In the genomic region with DNA sequence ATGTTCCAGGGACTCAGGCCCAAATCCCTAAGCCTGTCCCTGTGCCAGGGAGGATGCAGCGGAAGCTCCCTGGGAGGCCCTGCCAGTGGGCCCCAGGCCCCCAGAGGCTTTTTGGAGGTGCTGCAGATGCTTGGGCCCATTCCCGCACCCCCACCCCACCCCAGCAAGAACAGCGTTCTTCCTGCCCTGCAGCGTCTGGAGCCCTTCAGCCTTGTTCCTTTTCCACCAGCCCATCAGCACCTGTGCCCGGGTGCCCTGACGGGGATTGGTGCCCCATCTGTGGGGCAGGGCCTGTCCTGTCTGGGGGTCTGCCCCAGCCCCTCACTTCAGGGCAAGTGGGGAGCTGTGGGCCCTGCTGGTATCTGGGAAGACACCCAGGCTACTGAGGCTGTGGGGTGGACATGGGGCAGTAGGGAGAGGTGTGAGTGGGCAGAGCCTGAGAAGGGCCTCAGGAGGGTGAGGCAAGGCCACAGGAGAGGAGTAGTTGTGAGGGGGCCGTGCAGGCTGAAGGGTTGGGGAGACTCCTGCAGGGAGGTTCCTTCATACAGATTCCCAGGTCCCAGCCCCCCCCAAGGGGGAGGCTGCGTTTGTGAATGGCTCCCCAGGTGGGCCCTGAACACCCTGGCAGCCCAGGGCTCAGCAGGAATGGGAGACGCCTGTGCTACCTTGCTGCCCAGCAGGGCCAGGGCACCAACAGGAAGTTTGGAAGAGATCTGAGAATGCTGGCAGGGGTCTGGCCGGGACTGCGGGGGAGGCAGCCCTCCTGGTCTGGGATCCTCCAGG, we compare ENCODE assay signal across 1 cellular context.
TF ChIP-seq lines count a peak whose summit lies in the region.

No MANE protein-coding gene starts in this region.

TF ChIP-seq in HepG2, 621 proteins besides CTCF, POLR2A, EP300 and RAD21:
- TF ChIP-seq RBFOX2 (IDR thresholded peaks at IDR 0.05; ENCODE audit: low read depth, low read length) (peak; percentile 23; the same call in 1 of the 2 replicates), ZNF549 (CRISPR knock-in tag; IDR thresholded peaks at IDR 0.05) (no peak), JUNB (CRISPR knock-in tag; IDR thresholded peaks at IDR 0.05; ENCODE audit: borderline replicate concordance) (no peak), HNRNPL (IDR thresholded peaks at IDR 0.05; ENCODE audit: low read depth, low read length) (0 out of 2 replicates have a peak, but pooled peaks have one; percentile 32), ZC3H13 (CRISPR knock-in tag; IDR thresholded peaks at IDR 0.05) (peak; percentile 39; the same call in 1 of the 2 replicates), AGO2 (optimal IDR thresholded peaks at IDR 0.05; ENCODE audit: low read depth, low read length) (peak; percentile 31)
